Comparison of ENCODE assay signal across 8 cellular contexts in the genomic region with DNA sequence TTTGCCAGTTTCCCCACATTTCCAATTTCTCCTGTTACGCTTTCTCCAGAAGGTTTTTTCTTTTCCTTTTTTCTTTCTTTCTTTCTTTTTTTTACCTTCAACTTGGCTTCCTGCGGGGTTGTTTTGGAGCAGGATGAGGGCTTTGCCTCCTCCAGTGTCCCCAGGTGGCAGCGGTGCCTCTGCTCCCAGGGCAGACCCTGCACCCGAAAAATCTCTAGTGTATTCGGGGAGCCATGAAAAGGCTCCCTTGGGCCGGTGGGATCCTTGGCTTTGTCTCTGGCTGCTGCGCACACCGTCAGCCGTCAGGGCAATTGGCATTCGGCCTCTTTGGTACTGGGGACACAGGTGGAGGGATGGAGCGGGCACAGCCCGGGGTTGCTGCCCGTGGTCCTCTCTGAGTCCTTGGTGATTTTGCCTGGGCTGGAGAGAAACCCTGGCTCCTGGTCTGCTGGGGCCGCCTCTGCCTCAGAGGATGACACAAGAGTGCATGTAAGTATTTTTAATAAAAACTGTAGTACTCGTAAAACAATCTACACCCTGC. TPM values are rescaled to one million over a fixed set of nuclear protein-coding genes. Genes with fewer than 3 reads are reported as not detected.
DNase-seq lines count a peak whose midpoint lies in the region; ATAC-seq and TF ChIP-seq lines count a peak whose summit lies in the region.

No MANE protein-coding gene starts in this region.

- H3K4me1 ChIP-seq in cardiac muscle cell (ENCODE audit: low read depth) = peaks cover 11% of the 10 kb centered on the region
- H3K4me1 ChIP-seq in lung (ENCODE audit: control insufficient read depth in 2 of 2, insufficient read depth in 2 of 2, low read length in 2 of 2) = peaks cover 3 to 5% of the 10 kb centered on the region in 2 donors
- no peaks in the 10 kb centered on the region for H3K4me1 ChIP-seq in uterus

- intact Hi-C loops in Right ventricle myocardium superior (cut with DNase I) (no loop called here), uterus (cut with DNase I; ENCODE audit: low total_unique reads) (no loop called here)

- in situ Hi-C loops in astrocyte of the spinal cord (cut with HindIII; ENCODE audit: low sequenced_read_pairs) = no loop called here

- WGBS in lung, 2 donors = 12 to 22% methylated on average over 15 of the region's 15 CpGs

- H3K36me3 ChIP-seq in cardiac muscle cell (peaks cover 7% of the 10 kb centered on the region), lung (ENCODE audit: control insufficient read depth in 2 of 2, insufficient read depth in 2 of 2, low read length in 2 of 2) (no peaks in the 10 kb centered on the region), uterus (no peaks in the 10 kb centered on the region)

- ATAC-seq in Right ventricle myocardium superior (ENCODE audit: poor library complexity) (no peak), lung (ENCODE audit: insufficient read depth, low FRiP score) (no peak)

- TF ChIP-seq POLR2A in uterus (IDR thresholded peaks at IDR 0.05) = no peak

- H3K4me3 ChIP-seq in cardiac muscle cell = peak overlapping the region; percentile 34
- H3K4me3 ChIP-seq in astrocyte of the spinal cord (ENCODE audit: low read depth, low read length) = peak overlapping the region; percentile 49
- H3K4me3 ChIP-seq in lung = peak overlapping the region; percentile 47
- H3K4me3 ChIP-seq in uterus = peak overlapping the region; percentile 42 to 72

- TF ChIP-seq CTCF in cardiac muscle cell (IDR thresholded peaks at IDR 0.05; ENCODE audit: low read depth, low read length) (no peak), astrocyte of the spinal cord (IDR thresholded peaks at IDR 0.05; ENCODE audit: low read depth, low read length) (no peak), lung (IDR thresholded peaks at IDR 0.05; ENCODE audit: control extremely low read depth, extremely low read depth) (no peak), uterus (IDR thresholded peaks at IDR 0.05) (no peak)

- DNase-seq in cardiac muscle cell (ENCODE audit: low read depth in 1 of 2, low spot score in 1 of 2) = no peak
- DNase-seq in Right ventricle myocardium superior = no peak
- DNase-seq in astrocyte of the spinal cord (ENCODE audit: low read depth, low spot score) = no peak
- DNase-seq in lung (ENCODE audit: low spot score) = no peak
- no peak for DNase-seq in uterus
- no peak for DNase-seq in LoVo (ENCODE audit: low spot score)
- DNase-seq in middle frontal gyrus (ENCODE audit: extremely low spot score, low spot score) = no peak
- DNase-seq in NCI-H524 (lab: John Stamatoyannopoulos, UW) = no peak

- no peak overlapping the region for H3K27ac ChIP-seq in cardiac muscle cell
- peak overlapping the region in 1 of 2 donors; percentile 51 for H3K27ac ChIP-seq in lung (ENCODE audit: low read depth in 1 of 2, low read length in 1 of 2)
- peak overlapping the region; percentile 74 to 91 for H3K27ac ChIP-seq in uterus

- H3K27me3 ChIP-seq in cardiac muscle cell (peaks cover 24% of the 10 kb centered on the region), lung (ENCODE audit: control insufficient read depth, insufficient read depth) (no peaks in the 10 kb centered on the region), uterus (no peaks in the 10 kb centered on the region)

- no peaks in the 10 kb centered on the region for H3K9me3 ChIP-seq in cardiac muscle cell (ENCODE audit: low read depth)
- H3K9me3 ChIP-seq in lung (ENCODE audit: control insufficient read depth in 2 of 2, insufficient read depth in 1 of 2, low read length in 1 of 2) = no peaks in the 10 kb centered on the region
- H3K9me3 ChIP-seq in uterus = no peaks in the 10 kb centered on the region

RNA-seq across cellular contexts. Expression of a gene that starts 0.8 kb away (rescaled TPM):
- 11.8 and 20.0 TPM in 2 replicates for total RNA-seq in cardiac muscle cell
- polyA plus RNA-seq in cardiac muscle cell = 4.6 and 6.9 TPM in 2 replicates
- 2.7 TPM for total RNA-seq in Right ventricle myocardium superior
- total RNA-seq in lung = 10 to 100 TPM in 1 of 2 donors, 1 to 10 TPM in 1; 9.6 to 15.9 TPM
- polyA plus RNA-seq in lung = 1 to 10 TPM; 1.3 to 5.7 TPM
- 10 to 100 TPM in 3 of 4 donors, 1 to 10 TPM in 1; 7.4 to 28.7 (median 23.5) TPM for total RNA-seq in uterus

RNA-seq across cellular contexts. Expression of a gene that starts 45.3 kb away (rescaled TPM):
- total RNA-seq in cardiac muscle cell (2,925 and 5,217 TPM in 2 replicates), Right ventricle myocardium superior (219 TPM), lung (1 to 10 TPM in 1 of 2 donors, under 1 TPM in 1; 0.49 to 9.0 TPM), uterus (1 to 10 TPM in 1 of 4 donors, not detected in 3; 3.2 TPM)
- polyA plus RNA-seq in cardiac muscle cell (3,500 and 5,148 TPM in 2 replicates), lung (under 1 TPM; 0.51 to 0.62 TPM)

Comparison
In these comparisons a context has a peak if more than half of its experiments do, and no peak if none do; other contexts are left out.
1. RNA of a gene that starts 45.3 kb away (total RNA-seq): 2,925 to 5,217 TPM in cardiac muscle cell and 219 TPM in Right ventricle myocardium superior (single experiment); 0.49 to 9.0 TPM in lung and 3.2 TPM in uterus; every median in the first group is over 10 times any median in the second.
2. Peak in every context shown above with its lines, with median percentiles within 50 percentile points of each other: H3K4me3 ChIP-seq.